In the genomic region with DNA sequence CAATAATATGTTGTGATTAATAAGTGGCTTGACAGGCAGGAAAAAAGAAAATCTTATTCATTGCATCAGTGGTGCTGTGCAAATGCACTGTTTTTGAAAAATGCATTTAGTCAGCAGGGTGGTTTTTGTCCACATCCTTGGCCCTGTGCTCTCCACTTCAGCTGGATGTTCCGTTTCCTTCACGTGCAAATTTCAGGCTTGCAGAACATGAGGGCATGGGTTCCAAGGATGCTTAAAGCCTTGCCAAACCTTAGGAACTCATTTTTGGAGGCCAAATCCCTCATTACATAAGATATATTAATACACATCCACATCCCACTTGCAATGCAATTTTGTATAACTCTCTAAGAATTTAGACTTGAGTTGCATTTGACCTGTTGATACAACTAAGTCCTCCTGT, we compare ENCODE assay signal across 25 cellular contexts.
"Had no signal": no experiment of that assay in that cellular context is flagged by ENCODE, and none has a peak within 500 bp of the region (broad histone marks: within the 10 kb centered on the region; RNA-seq: fewer than 3 reads in every experiment).

No MANE protein-coding gene starts in this region.

- H3K36me3 Mint-ChIP-seq: memory B cell; naive thymus-derived CD4-positive, alpha-beta T cell; natural killer cell treated with Interleukin-12 subunit alpha and Interleukin-12 subunit beta and Interleukin-15 and Interleukin-18, amount 100 ng/mL, for 72 hours; stimulated activated naive B cell treated with anti-CD40 and anti-IgM and Interleukin-4, amounts not matched to agents 10 μg/mL and 1 μg/mL and 100 μg/mL, for 72 hours; type B pancreatic cell had no signal

- H3K9me3 Mint-ChIP-seq: memory B cell; natural killer cell treated with Interleukin-12 subunit alpha and Interleukin-12 subunit beta and Interleukin-15 and Interleukin-18, amount 100 ng/mL, for 72 hours; stimulated activated naive B cell treated with anti-CD40 and anti-IgM and Interleukin-4, amounts not matched to agents 10 μg/mL and 1 μg/mL and 100 μg/mL, for 72 hours had no signal

- H3K4me3 Mint-ChIP-seq: memory B cell; naive thymus-derived CD4-positive, alpha-beta T cell; natural killer cell treated with Interleukin-12 subunit alpha and Interleukin-12 subunit beta and Interleukin-15 and Interleukin-18, amount 100 ng/mL, for 72 hours; stimulated activated naive B cell treated with anti-CD40 and anti-IgM and Interleukin-4, amounts not matched to agents 10 μg/mL and 1 μg/mL and 100 μg/mL, for 72 hours; type B pancreatic cell had no signal

- ATAC-seq: left colon; left lung; mucosa of descending colon; naive thymus-derived CD4-positive, alpha-beta T cell; natural killer cell treated with Interleukin-12 subunit alpha and Interleukin-12 subunit beta and Interleukin-15 and Interleukin-18, amount 100 ng/mL, for 72 hours; stimulated activated naive B cell treated with anti-CD40 and anti-IgM and Interleukin-4, amounts not matched to agents 10 μg/mL and 1 μg/mL and 100 μg/mL, for 72 hours; stimulated activated naive CD8-positive, alpha-beta T cell treated with anti-CD3 and anti-CD28 coated beads, Interleukin-15, Interleukin-2, amounts not matched to agents 100 U/mL and 50 U/mL, for 24 hours had no signal

- H3K4me1 Mint-ChIP-seq: memory B cell; stimulated activated naive B cell treated with anti-CD40 and anti-IgM and Interleukin-4, amounts not matched to agents 10 μg/mL and 1 μg/mL and 100 μg/mL, for 72 hours had no signal

- H3K9me3 ChIP-seq: left lung, mucosa of descending colon, ovary, right atrium auricular region, right lobe of liver, stomach, thoracic aorta, tibial nerve, uterus had no signal

- H3K4me1 ChIP-seq: right atrium auricular region, right lobe of liver, uterus had no signal

- DNase-seq: hippocampal formation; kidney glomerular epithelial cell; left colon; left lung; midbrain; mucosa of descending colon; naive thymus-derived CD4-positive, alpha-beta T cell; ovary; right lobe of liver; stimulated activated CD4-positive, alpha-beta T cell treated with anti-CD3 and anti-CD28 coated beads, Interleukin-12 subunit alpha, Interleukin-12 subunit beta, amount 100 ng/mL, for 4 hours; stimulated activated CD4-positive, alpha-beta T cell treated with anti-CD3 and anti-CD28 coated beads, Interleukin-15, amount 100 ng/mL, for 24 hours; stimulated activated CD4-positive, alpha-beta T cell treated with anti-CD3 and anti-CD28 coated beads, Interleukin-2, amount 100 ng/mL, for 24 hours; stimulated activated CD4-positive, alpha-beta T cell treated with anti-CD3 and anti-CD28 coated beads, Interleukin-4, amount 100 ng/mL, for 1 hour; stimulated activated naive B cell treated with anti-CD40 and anti-IgM and Interleukin-4, amounts not matched to agents 10 μg/mL and 1 μg/mL and 100 μg/mL, for 72 hours; stimulated activated naive CD8-positive, alpha-beta T cell treated with anti-CD3 and anti-CD28 coated beads, Interleukin-15, Interleukin-2, amounts not matched to agents 100 U/mL and 50 U/mL, for 24 hours; stomach; uterus had no signal

- H3K27ac ChIP-seq: left lung, ovary, right atrium auricular region, right lobe of liver, skin epidermis, stomach, thoracic aorta, tibial nerve, uterus had no signal

- H3K27me3 ChIP-seq: left lung, ovary, right atrium auricular region, right lobe of liver, stomach, tibial nerve, uterus had no signal

- H3K27ac Mint-ChIP-seq: memory B cell; naive thymus-derived CD4-positive, alpha-beta T cell; natural killer cell treated with Interleukin-12 subunit alpha and Interleukin-12 subunit beta and Interleukin-15 and Interleukin-18, amount 100 ng/mL, for 72 hours; progenitor cell of endocrine pancreas; stimulated activated naive B cell treated with anti-CD40 and anti-IgM and Interleukin-4, amounts not matched to agents 10 μg/mL and 1 μg/mL and 100 μg/mL, for 72 hours; type B pancreatic cell had no signal
